Comparison of ENCODE assay signal across 8 cellular contexts in genomic region chr4:473575-474457, GRCh38.
A peak's percentile ranks its signal among the peaks of the same experiment; 100 is the strongest.
DNase-seq lines count a peak whose midpoint lies in the region; ATAC-seq lines count a peak whose summit lies in the region.

No MANE protein-coding gene starts in this region.

- ATAC-seq in GM19397 (IDR thresholded peaks at IDR 0.05; ENCODE audit: unreplicated experiment) (peak; percentile 99), HG03565 (IDR thresholded peaks at IDR 0.05; ENCODE audit: unreplicated experiment) (peak; percentile 99)
- peak; percentile 96 for ATAC-seq in effector memory CD8-positive, alpha-beta T cell (replicated peaks)

- H3K4me3 Mint-ChIP-seq in effector memory CD8-positive, alpha-beta T cell, result peak overlapping the region; percentile 99 to 100

- H3K9me3 Mint-ChIP-seq in effector memory CD8-positive, alpha-beta T cell, result peaks cover 1 to 26% of the 10 kb centered on the region in 2 donors

- H3K36me3 Mint-ChIP-seq in effector memory CD8-positive, alpha-beta T cell (ENCODE audit: insufficient read depth), result peaks cover 45% of the 10 kb centered on the region

- peaks cover 28 to 51% of the 10 kb centered on the region in 2 donors for H3K4me1 Mint-ChIP-seq in effector memory CD8-positive, alpha-beta T cell (ENCODE audit: low read depth in 2 of 2)

- H3K27ac Mint-ChIP-seq in effector memory CD8-positive, alpha-beta T cell, result peak overlapping the region; percentile 100

- DNase-seq in CD1c-positive myeloid dendritic cell (ENCODE audit: extremely low spot score) (peak; percentile 99), NCI-H82 treated with DMSO at 0.1 percent for 48 hours (lab: John Stamatoyannopoulos, UW; ENCODE audit: unreplicated experiment) (peak; percentile 94), medulla oblongata (ENCODE audit: extremely low spot score) (peak; percentile 100)
- DNase-seq in activated CD8-positive, alpha-beta memory T cell treated with anti-CD3 and anti-CD28 coated beads for 24 hours, result peak; percentile 94
- peak; percentile 91 to 95 (median 94) for DNase-seq in effector memory CD8-positive, alpha-beta T cell
- peak; percentile 86 to 90 (median 86) for DNase-seq in stimulated activated CD4-positive, alpha-beta T cell treated with anti-CD3 and anti-CD28 coated beads, TNF-alpha, amount 100 ng/mL, for 48 hours (ENCODE audit: low read depth in 3 of 3)

- H3K27me3 Mint-ChIP-seq in effector memory CD8-positive, alpha-beta T cell, result no peaks in the 10 kb centered on the region

Comparison
In these comparisons a context has a peak if more than half of its experiments do, and no peak if none do; other contexts are left out.
1. Peak in every context shown above with its lines: DNase-seq and ATAC-seq.